In the genomic region with DNA sequence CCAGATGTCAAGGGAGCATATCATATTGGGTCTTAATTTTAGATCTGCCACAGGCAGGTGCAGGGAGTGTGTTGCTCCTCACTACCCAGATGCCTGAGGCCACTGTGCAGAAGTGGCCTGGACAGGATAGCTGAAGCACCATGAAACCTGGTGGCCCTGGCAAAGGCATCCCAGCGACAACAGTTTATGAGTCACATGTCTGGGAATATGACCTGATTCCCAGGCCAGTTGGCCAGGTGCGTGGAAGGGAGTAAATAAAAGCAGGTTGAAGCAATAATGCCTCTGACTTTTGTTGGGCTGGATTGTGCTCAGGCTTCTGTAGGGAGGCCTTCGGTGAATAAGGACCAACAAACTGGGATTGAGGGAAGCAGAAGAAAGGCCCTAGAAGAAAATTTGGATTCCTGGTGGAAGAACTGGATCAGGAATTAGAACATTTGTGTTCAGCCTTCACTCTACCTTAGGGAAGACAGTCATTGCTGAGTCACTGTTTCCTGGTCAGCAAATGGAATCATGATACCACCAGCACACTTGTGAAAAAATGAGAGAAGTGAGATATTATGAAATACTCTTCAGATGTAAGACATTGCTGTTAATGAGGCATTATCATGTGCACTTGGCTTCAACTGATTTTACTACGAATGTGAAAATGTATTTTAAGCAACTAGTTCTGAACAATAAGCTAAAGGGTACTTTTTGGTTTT, we compare ENCODE assay signal across 14 cellular contexts.
DNase-seq lines count a peak whose midpoint lies in the region; ATAC-seq, FAIRE-seq and TF ChIP-seq lines count a peak whose summit lies in the region.
"Had no signal": no experiment of that assay in that cellular context is flagged by ENCODE, and none has a peak within 500 bp of the region (broad histone marks: within the 10 kb centered on the region; RNA-seq: fewer than 3 reads in every experiment).

No MANE protein-coding gene starts in this region.

- H3K9me3 Mint-ChIP-seq in astrocyte (ENCODE audit: unreplicated experiment): no peaks in the 10 kb centered on the region
- H3K9me3 Mint-ChIP-seq: naive thymus-derived CD8-positive, alpha-beta T cell had no signal

- H3K27me3 ChIP-seq in astrocyte (ENCODE audit: insufficient read depth, low read length): peaks cover 7% of the 10 kb centered on the region
- H3K27me3 ChIP-seq in effector memory CD4-positive, alpha-beta T cell (replicated peaks; ENCODE audit: control insufficient read depth, insufficient read depth, low read length, poor library complexity, severe bottlenecking): peaks cover 5% of the 10 kb centered on the region
- H3K27me3 ChIP-seq: thyroid gland had no signal

- H3K9ac ChIP-seq in astrocyte (ENCODE audit: low read length): no peak overlapping the region

- DNase-seq in AG20443 (ENCODE audit: low spot score) (peak; percentile 68), LNCaP clone FGC (ENCODE audit: low read depth) (peak; percentile 8), astrocyte (ENCODE audit: low read depth) (peak; percentile 68), left lobe of liver (ENCODE audit: low spot score) (peak; percentile 74)
- no peak for DNase-seq in effector memory CD4-positive, alpha-beta T cell
- DNase-seq: activated CD8-positive, alpha-beta memory T cell treated with anti-CD3 and anti-CD28 coated beads, Interleukin-2, amount 50 U/mL, for 48 hours; cerebellar nuclear complex; naive thymus-derived CD8-positive, alpha-beta T cell; NCI-H187 treated with DMSO at 0.1 percent for 48 hours; T-helper 1 cell; thyroid gland had no signal

- H3K27me3 Mint-ChIP-seq in astrocyte (ENCODE audit: low read depth, unreplicated experiment): peaks cover 10% of the 10 kb centered on the region

- peak overlapping the region; percentile 15 for H3K27ac Mint-ChIP-seq in astrocyte (ENCODE audit: unreplicated experiment)
- H3K27ac Mint-ChIP-seq: naive thymus-derived CD8-positive, alpha-beta T cell had no signal

- no peak overlapping the region for H3K4me3 Mint-ChIP-seq in astrocyte (ENCODE audit: unreplicated experiment)
- H3K4me3 Mint-ChIP-seq: naive thymus-derived CD8-positive, alpha-beta T cell had no signal

- no peaks in the 10 kb centered on the region for H4K20me1 ChIP-seq in astrocyte (ENCODE audit: insufficient read depth, low read length)

- no peak overlapping the region for H3K27ac ChIP-seq in astrocyte (ENCODE audit: low read depth, low read length)
- no peak overlapping the region for H3K27ac ChIP-seq in effector memory CD4-positive, alpha-beta T cell (ENCODE audit: insufficient read depth, low read length, poor library complexity, severe bottlenecking)
- H3K27ac ChIP-seq: thyroid gland had no signal

- H3K9me3 ChIP-seq in astrocyte (ENCODE audit: insufficient read depth, low read depth, low read length): no peaks in the 10 kb centered on the region
- H3K9me3 ChIP-seq in effector memory CD4-positive, alpha-beta T cell (ENCODE audit: control insufficient read depth, low read length): no peaks in the 10 kb centered on the region
- H3K9me3 ChIP-seq: thyroid gland had no signal

- no peak overlapping the region for H2AFZ ChIP-seq in astrocyte (ENCODE audit: low read depth, low read length)

- H3K4me2 ChIP-seq in astrocyte (ENCODE audit: low read length): no peak overlapping the region

- H3K4me1 ChIP-seq in astrocyte (ENCODE audit: insufficient read depth, low read length): peaks cover 7% of the 10 kb centered on the region
- no peaks in the 10 kb centered on the region for H3K4me1 ChIP-seq in effector memory CD4-positive, alpha-beta T cell (ENCODE audit: control insufficient read depth, insufficient read depth, low read length, poor library complexity, severe bottlenecking)

- H3K4me3 ChIP-seq in LNCaP clone FGC (ENCODE audit: low read depth, low read length): no peak overlapping the region
- no peak overlapping the region for H3K4me3 ChIP-seq in astrocyte (ENCODE audit: insufficient read depth, low read depth, low read length)
- H3K4me3 ChIP-seq in effector memory CD4-positive, alpha-beta T cell (ENCODE audit: insufficient read depth, low read depth, low read length, poor library complexity, severe bottlenecking): no peak overlapping the region
- H3K4me3 ChIP-seq: thyroid gland had no signal

- H3K79me2 ChIP-seq in astrocyte (ENCODE audit: insufficient read depth, low read length): no peaks in the 10 kb centered on the region

- no peak for TF ChIP-seq CTCF in LNCaP clone FGC (IDR thresholded peaks at IDR 0.05; ENCODE audit: control insufficient read depth, extremely low read depth, insufficient read depth)
- no peak for TF ChIP-seq CTCF in astrocyte (IDR thresholded peaks at IDR 0.05; ENCODE audit: insufficient read depth, low read depth, low read length)

- peaks cover 11% of the 10 kb centered on the region for H3K4me1 Mint-ChIP-seq in astrocyte (ENCODE audit: low read depth, unreplicated experiment)

- ATAC-seq in left lobe of liver: peak; percentile 96
- ATAC-seq in GM19324 (IDR thresholded peaks at IDR 0.05; ENCODE audit: low FRiP score, unreplicated experiment): no peak
- ATAC-seq in HG02840 (IDR thresholded peaks at IDR 0.05; ENCODE audit: low FRiP score, unreplicated experiment): no peak
- no peak for ATAC-seq in GM19463 (IDR thresholded peaks at IDR 0.05; ENCODE audit: unreplicated experiment)
- ATAC-seq: naive thymus-derived CD8-positive, alpha-beta T cell had no signal

- peak; percentile 47 for FAIRE-seq in astrocyte (lab: Jason Lieb, UNC)

- no peaks in the 10 kb centered on the region for H3K36me3 ChIP-seq in astrocyte (ENCODE audit: insufficient read depth, low read length)
- no peaks in the 10 kb centered on the region for H3K36me3 ChIP-seq in effector memory CD4-positive, alpha-beta T cell (ENCODE audit: control insufficient read depth, insufficient read depth, low read length)
- H3K36me3 ChIP-seq: thyroid gland had no signal

- H3K36me3 Mint-ChIP-seq in astrocyte (ENCODE audit: low read depth, unreplicated experiment): no peaks in the 10 kb centered on the region
- H3K36me3 Mint-ChIP-seq: naive thymus-derived CD8-positive, alpha-beta T cell had no signal

Comparison
In these comparisons a context has a peak if more than half of its experiments do, and no peak if none do; other contexts are left out.
1. DNase-seq: peak in AG20443 (single experiment), LNCaP clone FGC (single experiment), astrocyte (single experiment) and left lobe of liver (single experiment); none in effector memory CD4-positive, alpha-beta T cell (0 of 3).